8 cellular contexts compared by ENCODE assay signal in the genomic region with DNA sequence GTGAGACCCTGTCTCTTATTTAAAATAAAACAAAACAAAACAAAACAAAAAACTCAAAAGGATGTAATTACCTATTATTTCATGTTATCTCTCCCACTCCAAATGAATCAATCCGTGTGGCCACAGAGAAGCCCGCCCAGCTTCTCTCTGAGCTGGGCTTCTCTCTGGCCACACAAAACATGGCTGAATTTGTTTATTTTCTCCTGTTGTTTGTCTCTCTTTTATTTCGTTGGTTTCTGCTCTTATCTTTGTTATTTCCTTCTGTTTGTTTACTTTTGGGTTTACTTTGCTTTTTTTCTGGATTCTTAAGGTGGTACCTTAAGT. TPM values are rescaled to one million over a fixed set of nuclear protein-coding genes. Genes with fewer than 3 reads are reported as not detected.
DNase-seq lines count a peak whose midpoint lies in the region; ATAC-seq, FAIRE-seq and TF ChIP-seq lines count a peak whose summit lies in the region.

No MANE protein-coding gene starts in this region.

- H3K27ac ChIP-seq in HepG2 (ENCODE audit: extremely low read length, insufficient read depth, low read length) (no peak overlapping the region), right lobe of liver (no peak overlapping the region), body of pancreas (no peak overlapping the region)

- no peak overlapping the region for H3K4me2 ChIP-seq in HepG2 (ENCODE audit: low read depth, low read length)

- no peaks in the 10 kb centered on the region for H3K9me3 Mint-ChIP-seq in activated CD4-positive, alpha-beta memory T cell treated with anti-CD3 and anti-CD28 coated beads for 36 hours

- H3K4me3 Mint-ChIP-seq in activated CD4-positive, alpha-beta memory T cell treated with anti-CD3 and anti-CD28 coated beads for 36 hours, result peak overlapping the region; percentile 94

- peaks cover 40% of the 10 kb centered on the region for H3K4me1 ChIP-seq in HepG2 (ENCODE audit: insufficient read depth, low read length)
- peaks cover 0 to 16% (median 4%) of the 10 kb centered on the region in 4 donors for H3K4me1 ChIP-seq in right lobe of liver
- no peaks in the 10 kb centered on the region for H3K4me1 ChIP-seq in iPS-15b (ENCODE audit: control insufficient read depth, insufficient read depth, low read length)
- H3K4me1 ChIP-seq in body of pancreas, result peaks cover 23% of the 10 kb centered on the region

- TF ChIP-seq POLR2A in HepG2 (IDR thresholded peaks at IDR 0.05; ENCODE audit: insufficient read depth in 1 of 2, low read depth in 2 of 2, low read length in 2 of 2) (no peak), right lobe of liver (IDR thresholded peaks at IDR 0.05) (no peak), body of pancreas (IDR thresholded peaks at IDR 0.05) (no peak)

- H2AFZ ChIP-seq in HepG2 (ENCODE audit: low read length), result no peak overlapping the region

- POLR2A ChIA-PET in HepG2 (lab: Yijun Ruan, JAX), result interaction anchor here (0.8 kb wide), 1 partner anchor 24 kb away, joined by 5 read pairs; no protein-coding TSS in a partner anchor
- POLR2A ChIA-PET in activated CD4-positive, alpha-beta memory T cell treated with anti-CD3 and anti-CD28 coated beads for 36 hours (lab: Charles Lee), result interaction anchor here (0.6 to 4.2 kb wide), 6 partner anchors 8 to 362 kb away, joined by 3 to 39 read pairs (median 4); a partner anchor contains a TSS

- no peaks in the 10 kb centered on the region for H3K36me3 ChIP-seq in HepG2 (replicated peaks in 1 of 2; ENCODE audit: control insufficient read depth in 1 of 2, insufficient read depth in 2 of 2, low read length in 2 of 2)
- no peaks in the 10 kb centered on the region for H3K36me3 ChIP-seq in right lobe of liver
- no peaks in the 10 kb centered on the region for H3K36me3 ChIP-seq in iPS-15b (ENCODE audit: control insufficient read depth, insufficient read depth, low read length)
- no peaks in the 10 kb centered on the region for H3K36me3 ChIP-seq in body of pancreas (replicated peaks in 1 of 2; ENCODE audit: insufficient read depth in 1 of 2, low read depth in 2 of 2)

- peaks cover 17 to 64% of the 10 kb centered on the region in 2 experiments for H3K27me3 ChIP-seq in HepG2 (ENCODE audit: control insufficient read depth in 1 of 2, insufficient read depth in 2 of 2, low read length in 2 of 2)
- H3K27me3 ChIP-seq in right lobe of liver, result peaks cover 0 to 3% of the 10 kb centered on the region in 2 donors
- H3K27me3 ChIP-seq in iPS-15b (ENCODE audit: control insufficient read depth, insufficient read depth, low read length), result peaks cover 71% of the 10 kb centered on the region
- peaks cover 0 to 16% of the 10 kb centered on the region in 2 donors for H3K27me3 ChIP-seq in body of pancreas

- intact Hi-C loops in HepG2 (cut with micrococcal nuclease; ENCODE audit: unreplicated experiment) (loop anchor here (1.0 kb wide), 4 partner anchors 42 to 387 kb away; no protein-coding TSS in a partner anchor), right lobe of liver (cut with DNase I) (loop anchor here in 1 of 2 donors (10.0 kb wide), 1 partner anchor 388 kb away; no protein-coding TSS in a partner anchor), body of pancreas (cut with DNase I) (no loop called here)
- intact Hi-C loops in activated CD4-positive, alpha-beta memory T cell treated with anti-CD3 and anti-CD28 coated beads for 36 hours (cut with micrococcal nuclease), result loop anchor here (1.0 to 5.0 kb wide), 11 partner anchors 16 to 387 kb away; a partner anchor contains a TSS

- TF ChIP-seq RAD21 in HepG2 (CRISPR knock-in tag; IDR thresholded peaks at IDR 0.05), result no peak

- peaks cover 5% of the 10 kb centered on the region for H3K36me3 Mint-ChIP-seq in activated CD4-positive, alpha-beta memory T cell treated with anti-CD3 and anti-CD28 coated beads for 36 hours

- ATAC-seq in HepG2 (no peak), right lobe of liver (no peak), HG02884 (IDR thresholded peaks at IDR 0.05; ENCODE audit: unreplicated experiment) (no peak), body of pancreas (no peak)

- H3K9me3 ChIP-seq in HepG2 (ENCODE audit: low read length), result no peaks in the 10 kb centered on the region
- H3K9me3 ChIP-seq in right lobe of liver, result no peaks in the 10 kb centered on the region
- no peaks in the 10 kb centered on the region for H3K9me3 ChIP-seq in iPS-15b (ENCODE audit: control insufficient read depth, insufficient read depth, low read length)
- no peaks in the 10 kb centered on the region for H3K9me3 ChIP-seq in body of pancreas

- H3K27me3 Mint-ChIP-seq in activated CD4-positive, alpha-beta memory T cell treated with anti-CD3 and anti-CD28 coated beads for 36 hours, result no peaks in the 10 kb centered on the region

- DNase-seq in HepG2 (ENCODE audit: low spot score) (no peak), right lobe of liver (no peak), GM13976 (ENCODE audit: low spot score) (no peak), body of pancreas (no peak)
- DNase-seq in activated CD4-positive, alpha-beta memory T cell treated with anti-CD3 and anti-CD28 coated beads for 36 hours, result no peak
- DNase-seq in stimulated activated naive CD4-positive, alpha-beta T cell treated with Interleukin-2 at 50 U/mL for 16 hours (lab: John Stamatoyannopoulos, UW), result no peak

- TF ChIP-seq CTCF in HepG2 (CRISPR knock-in tag; IDR thresholded peaks at IDR 0.05) (no peak), right lobe of liver (IDR thresholded peaks at IDR 0.05) (no peak), GM13976 (IDR thresholded peaks at IDR 0.05; ENCODE audit: borderline replicate concordance, control extremely low read depth, extremely low read depth, insufficient read depth, missing control alignments) (no peak), body of pancreas (IDR thresholded peaks at IDR 0.05) (no peak)

- H4K20me1 ChIP-seq in HepG2 (ENCODE audit: insufficient read depth, low read length), result peaks cover 3% of the 10 kb centered on the region; the same call in 1 of the 2 replicates

- FAIRE-seq in HepG2 (lab: Jason Lieb, UNC), result no peak

- no peak for TF ChIP-seq EP300 in HepG2 (IDR thresholded peaks at IDR 0.05; ENCODE audit: low read depth in 2 of 2, low read length in 2 of 2)
- no peak for TF ChIP-seq EP300 in HepG2 (CRISPR knock-in tag; IDR thresholded peaks at IDR 0.05; ENCODE audit: borderline replicate concordance)

- in situ Hi-C loops in HepG2 (cut with HindIII; ENCODE audit: extremely low pct_ligation_motif_present, low pct_unique_long_range_greater_than_20kb) (loop anchor here (5.0 to 10.0 kb wide), 2 partner anchors 248 to 395 kb away; no protein-coding TSS in a partner anchor), GM13976 (cut with MboI; ENCODE audit: low sequenced_read_pairs, unreplicated experiment) (no loop called here)

- no peak overlapping the region for H3K4me3 ChIP-seq in HepG2 (replicated peaks in 1 of 3; ENCODE audit: insufficient read depth in 1 of 3, low read depth in 2 of 3, low read length in 3 of 3)
- H3K4me3 ChIP-seq in right lobe of liver, result peak overlapping the region in 1 of 3 donors; percentile 55
- H3K4me3 ChIP-seq in iPS-15b (ENCODE audit: low read depth, low read length), result peak overlapping the region; percentile 83
- H3K4me3 ChIP-seq in body of pancreas, result no peak overlapping the region

- H3K79me2 ChIP-seq in HepG2 (ENCODE audit: insufficient read depth, low read length), result no peaks in the 10 kb centered on the region

- CTCF ChIA-PET in HepG2 (lab: Yijun Ruan, JAX; ENCODE audit: low intra/inter-chr PET ratio, low total read pairs), result interaction anchor here (1.4 to 3.2 kb wide), 5 partner anchors 12 to 389 kb away, joined by 4 to 20 read pairs (median 7); no protein-coding TSS in a partner anchor
- CTCF ChIA-PET in activated CD4-positive, alpha-beta memory T cell treated with anti-CD3 and anti-CD28 coated beads for 36 hours (lab: Charles Lee), result interaction anchor here (0.6 to 10.4 kb wide), 28 partner anchors 9 to 418 kb away, joined by 3 to 119 read pairs (median 4); a partner anchor contains a TSS

- WGBS in HepG2 (ENCODE audit: low lambda C conversion rate), result 38% methylated on average over 3 of the region's 3 CpGs
- 51% methylated on average over 3 of the region's 3 CpGs for WGBS in right lobe of liver (ENCODE audit: insufficient coverage, low coverage, low lambda C conversion rate, missing lambda C conversion rate)
- WGBS in body of pancreas, 2 donors, result 50 to 51% methylated on average over 3 of the region's 3 CpGs

- peak overlapping the region; percentile 99 for H3K27ac Mint-ChIP-seq in activated CD4-positive, alpha-beta memory T cell treated with anti-CD3 and anti-CD28 coated beads for 36 hours

- no TSS peak for BruUV-seq in HepG2 (replicated peaks; lab: Mats Ljungman, UMichigan)

- H3K9ac ChIP-seq in HepG2 (ENCODE audit: insufficient read depth, low read depth, low read length), result no peak overlapping the region
- no peak overlapping the region for H3K9ac ChIP-seq in iPS-15b (ENCODE audit: low read depth, low read length)

- peaks cover 44% of the 10 kb centered on the region for H3K4me1 Mint-ChIP-seq in activated CD4-positive, alpha-beta memory T cell treated with anti-CD3 and anti-CD28 coated beads for 36 hours (ENCODE audit: low read depth)

RNA-seq across cellular contexts. Expression of a gene that starts 1.5 kb away (rescaled TPM):
- total RNA-seq in HepG2 (2016; rRNA removed; fragmentation: Illumina TruSeq; extraction: Trizol) (0.36 TPM in 1 of 2 replicates, not detected in the other), right lobe of liver (1 to 10 TPM in 1 of 6 experiments, under 1 TPM in 4, not detected in 1; 0.20 to 2.4 (median 0.43) TPM), body of pancreas (1 to 10 TPM in 1 of 2 donors, under 1 TPM in 1; 0.52 to 5.3 TPM)
- not detected in 2 replicates for total RNA-seq in HepG2 (2016; cell fraction: cytosol; rRNA removed; fragmentation: Illumina TruSeq; extraction: Trizol; ENCODE audit: low read depth)
- total RNA-seq in HepG2 (2016; cell fraction: insoluble cytoplasmic fraction; rRNA removed; fragmentation: Illumina TruSeq; extraction: Trizol), result 0.09 TPM in 1 of 2 replicates, not detected in the other
- 0.38 TPM in 1 of 2 replicates, not detected in the other for total RNA-seq in HepG2 (2016; cell fraction: membrane; rRNA removed; fragmentation: Illumina TruSeq; extraction: Trizol)
- total RNA-seq in HepG2 (2016; cell fraction: nucleus; rRNA removed; fragmentation: Illumina TruSeq; extraction: Trizol), result 0.34 TPM in 1 of 2 replicates, not detected in the other
- 0.15 and 0.21 TPM in 2 replicates for polyA plus RNA-seq in HepG2 (2011; rRNA removed)
- 0.21 TPM in 1 of 2 replicates, not detected in the other for polyA plus RNA-seq in HepG2 (2011; cell fraction: cytosol; rRNA removed)
- polyA plus RNA-seq in HepG2 (2011; cell fraction: nucleus; rRNA removed), result 0.12 TPM in 1 of 2 replicates, not detected in the other
- 0.13 and 0.25 TPM in 2 replicates for polyA plus RNA-seq in HepG2 (2012)
- 0.28 TPM in 1 of 2 replicates, not detected in the other for polyA plus RNA-seq in HepG2 (2016; cell fraction: cytosol; fragmentation: Illumina TruSeq; extraction: Trizol; ENCODE audit: low read depth)
- polyA plus RNA-seq in HepG2 (2016; cell fraction: insoluble cytoplasmic fraction; fragmentation: Illumina TruSeq; extraction: Trizol; ENCODE audit: low read depth), result not detected in 2 replicates
- polyA plus RNA-seq in HepG2 (2016; cell fraction: membrane; fragmentation: Illumina TruSeq; extraction: Trizol; ENCODE audit: low read depth), result 0.06 TPM in 1 of 2 replicates, not detected in the other
- polyA plus RNA-seq in HepG2 (2016; cell fraction: nucleus; fragmentation: Illumina TruSeq; extraction: Trizol; ENCODE audit: insufficient read depth, low read depth), result not detected in 2 replicates
- 0.16 and 246 TPM in 2 replicates for polyA minus RNA-seq in HepG2 (2011; rRNA and poly(A)+ RNA removed; ENCODE audit: low replicate concordance)
- not detected in 2 replicates for polyA minus RNA-seq in HepG2 (2011; cell fraction: cytosol; rRNA and poly(A)+ RNA removed)
- polyA minus RNA-seq in HepG2 (2011; cell fraction: nucleus; rRNA and poly(A)+ RNA removed), result 0.50 TPM in 1 of 2 replicates, not detected in the other
- total RNA-seq in activated CD4-positive, alpha-beta memory T cell treated with anti-CD3 and anti-CD28 coated beads for 36 hours, result 10 to 100 TPM; 29.6 to 30.1 TPM

RNA-seq across cellular contexts. Expression of a gene that starts 23.1 kb away (rescaled TPM):
- total RNA-seq in HepG2 (2016; rRNA removed; fragmentation: Illumina TruSeq; extraction: Trizol) (708 and 754 TPM in 2 replicates), right lobe of liver (100 to 1,000 TPM in 5 of 6 experiments, 10 to 100 TPM in 1; 77.3 to 814 (median 270) TPM), body of pancreas (100 to 1,000 TPM; 672 to 866 TPM)
- total RNA-seq in HepG2 (2016; cell fraction: cytosol; rRNA removed; fragmentation: Illumina TruSeq; extraction: Trizol; ENCODE audit: low read depth), result 577 and 682 TPM in 2 replicates
- total RNA-seq in HepG2 (2016; cell fraction: insoluble cytoplasmic fraction; rRNA removed; fragmentation: Illumina TruSeq; extraction: Trizol), result 702 and 711 TPM in 2 replicates
- total RNA-seq in HepG2 (2016; cell fraction: membrane; rRNA removed; fragmentation: Illumina TruSeq; extraction: Trizol), result 753 and 798 TPM in 2 replicates
- total RNA-seq in HepG2 (2016; cell fraction: nucleus; rRNA removed; fragmentation: Illumina TruSeq; extraction: Trizol), result 206 and 246 TPM in 2 replicates
- 528 and 665 TPM in 2 replicates for polyA plus RNA-seq in HepG2 (2011; rRNA removed)
- polyA plus RNA-seq in HepG2 (2011; cell fraction: cytosol; rRNA removed), result 1,060 and 1,065 TPM in 2 replicates
- polyA plus RNA-seq in HepG2 (2011; cell fraction: nucleus; rRNA removed), result 311 and 445 TPM in 2 replicates
- 917 and 1,099 TPM in 2 replicates for polyA plus RNA-seq in HepG2 (2012)
- polyA plus RNA-seq in HepG2 (2016; cell fraction: cytosol; fragmentation: Illumina TruSeq; extraction: Trizol; ENCODE audit: low read depth), result 700 and 865 TPM in 2 replicates
- 669 and 773 TPM in 2 replicates for polyA plus RNA-seq in HepG2 (2016; cell fraction: insoluble cytoplasmic fraction; fragmentation: Illumina TruSeq; extraction: Trizol; ENCODE audit: low read depth)
- 819 and 872 TPM in 2 replicates for polyA plus RNA-seq in HepG2 (2016; cell fraction: membrane; fragmentation: Illumina TruSeq; extraction: Trizol; ENCODE audit: low read depth)
- polyA plus RNA-seq in HepG2 (2016; cell fraction: nucleus; fragmentation: Illumina TruSeq; extraction: Trizol; ENCODE audit: insufficient read depth, low read depth), result 429 and 431 TPM in 2 replicates
- 67.4 and 236 TPM in 2 replicates for polyA minus RNA-seq in HepG2 (2011; rRNA and poly(A)+ RNA removed; ENCODE audit: low replicate concordance)
- 123 and 157 TPM in 2 replicates for polyA minus RNA-seq in HepG2 (2011; cell fraction: cytosol; rRNA and poly(A)+ RNA removed)
- 35.6 and 38.8 TPM in 2 replicates for polyA minus RNA-seq in HepG2 (2011; cell fraction: nucleus; rRNA and poly(A)+ RNA removed)
- 1,000 to 10,000 TPM; 2,535 to 2,567 TPM for total RNA-seq in activated CD4-positive, alpha-beta memory T cell treated with anti-CD3 and anti-CD28 coated beads for 36 hours

Comparison
In these comparisons a context has a peak if more than half of its experiments do, and no peak if none do; other contexts are left out.
1. RNA of a gene that starts 1.5 kb away (total RNA-seq): 29.6 to 30.1 TPM in activated CD4-positive, alpha-beta memory T cell treated with anti-CD3 and anti-CD28 coated beads for 36 hours; 0.52 to 5.3 TPM in body of pancreas, 0.20 to 2.4 TPM in right lobe of liver and 0.09 to 0.38 TPM in HepG2; every median in the first group is over 4 times any median in the second.